Comparison of ENCODE assay signal across 1 cellular context in the genomic region with DNA sequence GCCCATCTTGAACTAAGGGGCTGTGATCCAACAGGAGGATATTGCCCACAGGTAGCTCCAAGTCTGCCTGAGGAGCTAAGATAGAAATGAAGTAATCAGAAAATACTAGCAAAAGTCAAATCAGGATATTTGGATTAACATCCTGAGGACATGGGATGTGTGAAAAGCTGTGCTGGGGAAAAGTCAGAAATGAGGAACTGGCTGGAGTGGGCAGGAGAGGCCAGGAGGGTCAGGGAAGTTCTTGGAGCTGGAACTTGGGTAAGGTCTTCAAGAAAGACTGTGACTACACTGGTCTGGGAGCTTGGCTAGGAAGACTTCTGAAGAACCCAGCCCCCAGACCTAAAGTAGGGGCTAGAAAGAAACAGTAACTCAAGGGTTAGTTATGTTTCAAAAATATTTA.
TF ChIP-seq lines count a peak whose summit lies in the region.

No MANE protein-coding gene starts in this region.

TF ChIP-seq in GM12878, 131 proteins besides CTCF, POLR2A, EP300 and RAD21 (continued from another document):
- TF ChIP-seq, protein P1, sequence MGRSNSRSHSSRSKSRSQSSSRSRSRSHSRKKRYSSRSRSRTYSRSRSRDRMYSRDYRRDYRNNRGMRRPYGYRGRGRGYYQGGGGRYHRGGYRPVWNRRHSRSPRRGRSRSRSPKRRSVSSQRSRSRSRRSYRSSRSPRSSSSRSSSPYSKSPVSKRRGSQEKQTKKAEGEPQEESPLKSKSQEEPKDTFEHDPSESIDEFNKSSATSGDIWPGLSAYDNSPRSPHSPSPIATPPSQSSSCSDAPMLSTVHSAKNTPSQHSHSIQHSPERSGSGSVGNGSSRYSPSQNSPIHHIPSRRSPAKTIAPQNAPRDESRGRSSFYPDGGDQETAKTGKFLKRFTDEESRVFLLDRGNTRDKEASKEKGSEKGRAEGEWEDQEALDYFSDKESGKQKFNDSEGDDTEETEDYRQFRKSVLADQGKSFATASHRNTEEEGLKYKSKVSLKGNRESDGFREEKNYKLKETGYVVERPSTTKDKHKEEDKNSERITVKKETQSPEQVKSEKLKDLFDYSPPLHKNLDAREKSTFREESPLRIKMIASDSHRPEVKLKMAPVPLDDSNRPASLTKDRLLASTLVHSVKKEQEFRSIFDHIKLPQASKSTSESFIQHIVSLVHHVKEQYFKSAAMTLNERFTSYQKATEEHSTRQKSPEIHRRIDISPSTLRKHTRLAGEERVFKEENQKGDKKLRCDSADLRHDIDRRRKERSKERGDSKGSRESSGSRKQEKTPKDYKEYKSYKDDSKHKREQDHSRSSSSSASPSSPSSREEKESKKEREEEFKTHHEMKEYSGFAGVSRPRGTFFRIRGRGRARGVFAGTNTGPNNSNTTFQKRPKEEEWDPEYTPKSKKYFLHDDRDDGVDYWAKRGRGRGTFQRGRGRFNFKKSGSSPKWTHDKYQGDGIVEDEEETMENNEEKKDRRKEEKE (IDR thresholded peaks at IDR 0.05) = no peak
TF ChIP-seq in GM12878: peak in this region for 1.
